9 cellular contexts compared by ENCODE assay signal in the genomic region with DNA sequence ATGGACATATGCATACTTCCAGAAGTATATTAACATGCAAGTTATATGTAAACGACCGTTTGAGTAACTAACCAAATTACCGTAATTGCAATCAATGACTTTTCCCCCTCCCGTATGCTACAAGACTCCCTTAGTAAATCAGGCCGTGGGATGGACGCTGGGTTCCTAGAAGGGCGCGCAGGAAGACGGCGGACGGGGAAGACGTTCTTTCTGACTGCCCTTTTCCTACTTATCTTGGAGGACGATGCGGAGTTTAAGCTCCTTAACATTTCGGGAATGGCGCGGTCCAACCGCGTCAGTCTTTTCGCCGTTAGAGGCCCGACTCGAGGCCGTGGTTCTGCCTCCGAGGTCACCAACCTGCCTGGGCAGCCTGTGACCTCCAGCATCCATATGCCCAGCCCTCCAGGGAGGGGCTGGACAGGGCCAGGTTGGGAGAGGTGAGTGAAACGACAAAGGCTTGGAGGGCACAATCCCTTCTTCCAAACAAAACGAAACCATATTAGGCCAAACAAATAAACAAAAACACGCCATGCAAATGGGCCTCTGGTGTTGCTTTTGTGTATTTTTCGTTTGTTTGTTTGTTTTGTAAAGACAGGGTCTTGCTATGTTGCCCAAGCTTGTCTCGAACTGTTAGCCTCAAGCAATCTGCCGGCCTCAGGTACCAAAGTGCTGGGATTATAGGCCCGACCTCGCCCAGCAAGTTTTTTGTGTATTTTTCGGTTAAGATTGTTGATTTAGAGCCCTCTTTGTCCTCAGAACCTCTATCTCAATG. TPM values are rescaled to one million over a fixed set of nuclear protein-coding genes. Genes with fewer than 3 reads are reported as not detected.
DNase-seq lines count a peak whose midpoint lies in the region; ATAC-seq, FAIRE-seq and TF ChIP-seq lines count a peak whose summit lies in the region.
"Had no signal": no experiment of that assay in that cellular context is flagged by ENCODE, and none has a peak within 500 bp of the region (broad histone marks: within the 10 kb centered on the region; RNA-seq: fewer than 3 reads in every experiment).

No MANE protein-coding gene starts in this region.

- in situ Hi-C loops in Panc1 (cut with HindIII; ENCODE audit: low pct_unique_long_range_greater_than_20kb, low sequenced_read_pairs): no loop called here

- H3K4me3 ChIP-seq in Panc1 (ENCODE audit: low read depth in 2 of 2, low read length in 2 of 2) (peak overlapping the region; percentile 79 to 82), muscle layer of colon (ENCODE audit: low read depth in 1 of 2, low read length in 2 of 2) (peak overlapping the region; percentile 64 to 90)

- peak overlapping the region; percentile 97 for H3K27ac ChIP-seq in Panc1 (ENCODE audit: low read length)
- H3K27ac ChIP-seq in muscle layer of colon (ENCODE audit: low read depth, low read length): peak overlapping the region; percentile 92

- peaks cover 5% of the 10 kb centered on the region; the same call in 1 of the 2 replicates for H3K36me3 ChIP-seq in Panc1 (ENCODE audit: control insufficient read depth, insufficient read depth, low read length)
- peaks cover 13% of the 10 kb centered on the region for H3K36me3 ChIP-seq in muscle layer of colon (ENCODE audit: insufficient read depth, low read length)

- no peak for FAIRE-seq in H54 (lab: Jason Lieb, UNC)

- intact Hi-C loops in Panc1 (cut with micrococcal nuclease; ENCODE audit: unreplicated experiment): no loop called here

- peak; percentile 68 for ATAC-seq in Panc1
- peak; percentile 10 for ATAC-seq in effector memory CD8-positive, alpha-beta T cell (replicated peaks)

- no peaks in the 10 kb centered on the region for H3K27me3 Mint-ChIP-seq in effector memory CD8-positive, alpha-beta T cell

- POLR2A ChIA-PET in Panc1 (lab: Charles Lee): interaction anchor here (0.6 kb wide), 2 partner anchors 11 to 435 kb away, joined by 3 to 7 read pairs; no protein-coding TSS in a partner anchor

- no peaks in the 10 kb centered on the region for H3K9me3 Mint-ChIP-seq in effector memory CD8-positive, alpha-beta T cell

- peak overlapping the region; percentile 70 for H3K9ac ChIP-seq in muscle layer of colon (ENCODE audit: low read length)

- CTCF ChIA-PET in Panc1 (lab: Charles Lee): interaction anchor here (0.6 to 2.2 kb wide), 5 partner anchors 13 to 107 kb away, joined by 3 to 8 read pairs (median 3); a partner anchor contains a TSS

- H3K36me3 Mint-ChIP-seq in effector memory CD8-positive, alpha-beta T cell (ENCODE audit: insufficient read depth): peaks cover 22% of the 10 kb centered on the region

- BruUV-seq in Panc1 (replicated peaks; lab: Mats Ljungman, UMichigan): no TSS peak

- DNase-seq in Daoy (ENCODE audit: low read depth): peak; percentile 23
- peak; percentile 35 for DNase-seq in H54 (ENCODE audit: insufficient read length, low spot score)
- no peak for DNase-seq in Panc1 (ENCODE audit: low read depth, low spot score)
- DNase-seq in effector memory CD8-positive, alpha-beta T cell: peak in 1 of 3 experiments; percentile 15
- DNase-seq in middle frontal gyrus (ENCODE audit: extremely low spot score, low spot score): no peak
- no peak for DNase-seq in SW480 (ENCODE audit: low spot score)
- no peak for DNase-seq in CD1c-positive myeloid dendritic cell (ENCODE audit: extremely low spot score)

- H3K27ac Mint-ChIP-seq in effector memory CD8-positive, alpha-beta T cell: peak overlapping the region; percentile 95 to 96

- TF ChIP-seq CTCF in Panc1 (IDR thresholded peaks at IDR 0.05): no peak

- H3K4me1 Mint-ChIP-seq in effector memory CD8-positive, alpha-beta T cell (ENCODE audit: low read depth in 2 of 2): peaks cover 28 to 35% of the 10 kb centered on the region in 2 donors

- peak overlapping the region; percentile 83 to 94 for H3K4me3 Mint-ChIP-seq in effector memory CD8-positive, alpha-beta T cell

- H3K27me3 ChIP-seq in Panc1 (ENCODE audit: control insufficient read depth, insufficient read depth, low read length) (no peaks in the 10 kb centered on the region), muscle layer of colon (ENCODE audit: control insufficient read depth in 1 of 2, insufficient read depth in 2 of 2, low read length in 2 of 2) (no peaks in the 10 kb centered on the region)

- H3K9me3 ChIP-seq in Panc1 (ENCODE audit: control insufficient read depth, insufficient read depth, low read depth, low read length) (no peaks in the 10 kb centered on the region), muscle layer of colon (ENCODE audit: low read length) (no peaks in the 10 kb centered on the region)

- no peak; the same call in 1 of the 2 replicates for TF ChIP-seq POLR2A in H54 (IDR thresholded peaks at IDR 0.05; ENCODE audit: low read depth, low read length)

- H3K4me1 ChIP-seq in Panc1 (ENCODE audit: control insufficient read depth, insufficient read depth, low read length): peaks cover 15% of the 10 kb centered on the region
- H3K4me1 ChIP-seq in muscle layer of colon (ENCODE audit: insufficient read depth, low read length): peaks cover 27% of the 10 kb centered on the region

RNA-seq across cellular contexts. Expression of a gene that starts 0.9 kb away (rescaled TPM):
- 23.0 and 39.6 TPM in 2 replicates for total RNA-seq in Daoy (2014; rRNA removed; shearing (Covaris generic))
- total RNA-seq in Panc1 (2021; ENCODE audit: unreplicated experiment): 52.7 TPM
- 43.0 TPM for polyA plus RNA-seq in Panc1 (2012; ENCODE audit: insufficient read length)

RNA-seq across cellular contexts. Expression of a gene that starts 19.0 kb away (rescaled TPM):
- total RNA-seq in Daoy (2014; rRNA removed; shearing (Covaris generic)): 39.3 and 48.0 TPM in 2 replicates
- total RNA-seq in Panc1 (2021; ENCODE audit: unreplicated experiment): 75.5 TPM
- polyA plus RNA-seq in Panc1 (2012; ENCODE audit: insufficient read length): 38.1 TPM

RNA-seq across cellular contexts. Expression of a gene that starts 44.4 kb away (rescaled TPM):
- 0.65 and 1.8 TPM in 2 replicates for total RNA-seq in Daoy (2014; rRNA removed; shearing (Covaris generic))
- total RNA-seq in Panc1 (2021; ENCODE audit: unreplicated experiment): 5.9 TPM
- 6.4 TPM for polyA plus RNA-seq in Panc1 (2012; ENCODE audit: insufficient read length)
- total RNA-seq: T-helper 2 cell treated with Interferon-gamma antibody and Interleukin-4, amounts not matched to agents 100 ng/mL and 5 ng/mL, for 36 hours had no signal

RNA-seq across cellular contexts. Expression of a gene that starts 46.0 kb away (rescaled TPM):
- 11.4 and 11.9 TPM in 2 replicates for total RNA-seq in Daoy (2014; rRNA removed; shearing (Covaris generic))
- 33.3 TPM for total RNA-seq in Panc1 (2021; ENCODE audit: unreplicated experiment)
- polyA plus RNA-seq in Panc1 (2012; ENCODE audit: insufficient read length): 36.6 TPM

Comparison
In these comparisons a context has a peak if more than half of its experiments do, and no peak if none do; other contexts are left out.
1. DNase-seq: peak in Daoy (single experiment) and H54 (single experiment); none in Panc1 (single experiment), middle frontal gyrus (single experiment), SW480 (single experiment) and CD1c-positive myeloid dendritic cell (single experiment).